ENCODE assay signal across 29 cellular contexts in genomic region chr6:86775893-86776292, GRCh38.
"Had no signal": no experiment of that assay in that cellular context is flagged by ENCODE, and none has a peak within 500 bp of the region (broad histone marks: within the 10 kb centered on the region; RNA-seq: fewer than 3 reads in every experiment).

No MANE protein-coding gene starts in this region.

- FAIRE-seq: bronchial epithelial cell had no signal

- H3K36me3 ChIP-seq: ascending aorta had no signal

- H3K9me3 ChIP-seq: ascending aorta, body of pancreas had no signal

- H3K27me3 ChIP-seq: ascending aorta, body of pancreas had no signal

- DNase-seq: activated CD4-positive, alpha-beta T cell treated with anti-CD3 and anti-CD28 coated beads for 4 hours; activated CD8-positive, alpha-beta memory T cell treated with anti-CD3 and anti-CD28 coated beads, Interleukin-2, amount 50 U/mL, for 48 hours; activated CD8-positive, alpha-beta T cell treated with anti-CD3 and anti-CD28 coated beads for 36 hours; activated naive CD4-positive, alpha-beta T cell; activated naive CD8-positive, alpha-beta T cell treated with anti-CD3 and anti-CD28 coated beads, Interleukin-2, amount 50 U/mL, for 24 hours; activated T-cell treated with anti-CD3 and anti-CD28 coated beads, Interleukin-2, amount 50 U/mL, for 1 hour; amniotic stem cell; body of pancreas; central memory CD4-positive, alpha-beta T cell; Karpas-422; NCI-H1048; NCI-H146; NCI-H187 treated with DMSO at 0.1 percent for 48 hours; NCI-H2081 treated with DMSO at 0.1 percent for 48 hours; NCI-H2227 treated with DMSO at 0.1 percent for 48 hours; NCI-H526; NCI-H774; OCI-M1; RPMI8226; T-cell; T-helper 2 cell had no signal

- H3K36me3 Mint-ChIP-seq: activated naive CD4-positive, alpha-beta T cell treated with anti-CD3 and anti-CD28 coated beads, Interleukin-2, amount 50 U/mL, for 24 hours; T-cell had no signal

- H3K27ac Mint-ChIP-seq: activated CD8-positive, alpha-beta T cell treated with anti-CD3 and anti-CD28 coated beads for 36 hours; activated naive CD4-positive, alpha-beta T cell treated with anti-CD3 and anti-CD28 coated beads, Interleukin-2, amount 50 U/mL, for 24 hours; activated naive CD8-positive, alpha-beta T cell treated with anti-CD3 and anti-CD28 coated beads, Interleukin-2, amount 50 U/mL, for 24 hours; T-cell had no signal

- H3K4me1 ChIP-seq: ascending aorta, body of pancreas had no signal

- H3K27ac ChIP-seq: ascending aorta, body of pancreas, coronary artery, SK-N-MC had no signal

- ATAC-seq: activated CD4-positive, CD25-positive, alpha-beta regulatory T cell treated with anti-CD3 and anti-CD28 coated beads, Interleukin-2, amount 50 U/mL, for 24 hours; activated CD8-positive, alpha-beta T cell treated with anti-CD3 and anti-CD28 coated beads for 36 hours; activated naive CD8-positive, alpha-beta T cell treated with anti-CD3 and anti-CD28 coated beads, Interleukin-2, amount 50 U/mL, for 24 hours; body of pancreas; Panc1; Right ventricle myocardium inferior; T-cell had no signal

- H3K4me3 ChIP-seq: ascending aorta, body of pancreas, coronary artery, SK-N-MC had no signal

- H3K9me3 Mint-ChIP-seq: activated CD8-positive, alpha-beta T cell treated with anti-CD3 and anti-CD28 coated beads for 36 hours; activated naive CD4-positive, alpha-beta T cell treated with anti-CD3 and anti-CD28 coated beads, Interleukin-2, amount 50 U/mL, for 24 hours had no signal
